ENCODE assay signal across 19 cellular contexts in genomic region chr2:159455330-159455918, GRCh38.
A peak's percentile ranks its signal among the peaks of the same experiment; 100 is the strongest.
DNase-seq lines count a peak whose midpoint lies in the region; ATAC-seq, FAIRE-seq and TF ChIP-seq lines count a peak whose summit lies in the region.
"Had no signal": no experiment of that assay in that cellular context is flagged by ENCODE, and none has a peak within 500 bp of the region (broad histone marks: within the 10 kb centered on the region; RNA-seq: fewer than 3 reads in every experiment).

No MANE protein-coding gene starts in this region.

- intact Hi-C loops in left cardiac atrium (cut with DNase I) (loop anchor here in 1 of 2 donors (10.0 kb wide), 1 partner anchor 149 kb away; no protein-coding TSS in a partner anchor), left ventricle myocardium inferior (cut with micrococcal nuclease) (no loop called here), head of caudate nucleus (cut with DNase I) (no loop called here), breast epithelium (cut with DNase I; ENCODE audit: low total_unique reads) (no loop called here)

- no peak for DNase-seq in left cardiac atrium
- DNase-seq in left ventricle myocardium inferior = no peak
- DNase-seq in RCC 7860 (ENCODE audit: low spot score) = no peak
- peak; percentile 76 to 84 for DNase-seq in erythroblast (lab: John Stamatoyannopoulos, UW)
- no peak for DNase-seq in head of caudate nucleus
- DNase-seq in breast epithelium (ENCODE audit: low spot score in 2 of 2) = no peak
- DNase-seq in NCI-H2081 treated with DMSO at 0.1 percent for 48 hours (lab: John Stamatoyannopoulos, UW) = no peak
- DNase-seq: activated CD4-positive, alpha-beta memory T cell treated with anti-CD3 and anti-CD28 coated beads for 36 hours; amygdala; IMR-90; left colon; NCI-H2029; NCI-H526; nucleus accumbens; SJCRH30; T1000 had no signal

- no peak for TF ChIP-seq CTCF in left ventricle myocardium inferior (IDR thresholded peaks at IDR 0.05; ENCODE audit: borderline replicate concordance)
- no peak for TF ChIP-seq CTCF in breast epithelium (IDR thresholded peaks at IDR 0.05)

- no peaks in the 10 kb centered on the region for H3K9me3 ChIP-seq in left ventricle myocardium inferior (replicated peaks)
- no peaks in the 10 kb centered on the region for H3K9me3 ChIP-seq in breast epithelium
- H3K9me3 ChIP-seq: right atrium auricular region, SJCRH30, vagina had no signal

- H3K4me1 ChIP-seq in left ventricle myocardium inferior (peaks cover 57% of the 10 kb centered on the region), breast epithelium (no peaks in the 10 kb centered on the region)
- H3K4me1 ChIP-seq: SJCRH30 had no signal

- H3K27me3 ChIP-seq in left ventricle myocardium inferior (ENCODE audit: low read depth) (no peaks in the 10 kb centered on the region), breast epithelium (no peaks in the 10 kb centered on the region)
- H3K27me3 ChIP-seq: right atrium auricular region, SJCRH30, vagina had no signal

- H3K27ac ChIP-seq in left ventricle myocardium inferior (replicated peaks) = no peak overlapping the region
- no peak overlapping the region for H3K27ac ChIP-seq in breast epithelium
- H3K27ac ChIP-seq: right atrium auricular region, SJCRH30, vagina had no signal

- H3K4me3 ChIP-seq in left ventricle myocardium inferior (no peak overlapping the region), breast epithelium (no peak overlapping the region)
- H3K4me3 ChIP-seq: right atrium auricular region, SJCRH30, vagina had no signal

- peak; percentile 30 to 74 for ATAC-seq in left cardiac atrium
- no peak for ATAC-seq in GM19455 (IDR thresholded peaks at IDR 0.05; ENCODE audit: unreplicated experiment)
- ATAC-seq: left colon had no signal

- H3K36me3 ChIP-seq in left ventricle myocardium inferior (peaks cover 4% of the 10 kb centered on the region), breast epithelium (no peaks in the 10 kb centered on the region)
- H3K36me3 ChIP-seq: right atrium auricular region, SJCRH30, vagina had no signal

- FAIRE-seq in RCC 7860 (lab: Jason Lieb, UNC) = peak; percentile 11

- TF ChIP-seq POLR2A in erythroblast (IDR thresholded peaks at IDR 0.05; ENCODE audit: low read length) (no peak), breast epithelium (IDR thresholded peaks at IDR 0.05) (no peak)

Comparison
In these comparisons a context has a peak if more than half of its experiments do, and no peak if none do; other contexts are left out.
1. DNase-seq: peak in erythroblast (2 of 2); none in left cardiac atrium (single experiment), left ventricle myocardium inferior (single experiment), RCC 7860 (single experiment), head of caudate nucleus (0 of 42), breast epithelium (0 of 2) and NCI-H2081 treated with DMSO at 0.1 percent for 48 hours (single experiment).